ENCODE assay signal across 1 cellular context in genomic region chr20:44990957-44991356, GRCh38.
TF ChIP-seq lines count a peak whose summit lies in the region.

No MANE protein-coding gene starts in this region.

TF ChIP-seq in GM12878, 131 proteins besides CTCF, POLR2A, EP300 and RAD21:
- TF ChIP-seq NR2F1 (conservative IDR thresholded peaks at IDR 0.05): no peak
- no peak for TF ChIP-seq CREM (IDR thresholded peaks at IDR 0.05; ENCODE audit: low read depth)
- no peak for TF ChIP-seq SMAD5 (IDR thresholded peaks at IDR 0.05; ENCODE audit: low read depth)
- no peak for TF ChIP-seq ZSCAN29 (IDR thresholded peaks at IDR 0.05)
- no peak for TF ChIP-seq E2F8 (IDR thresholded peaks at IDR 0.05; ENCODE audit: low read depth, partially characterized antibody)
- TF ChIP-seq STAT1 (conservative IDR thresholded peaks at IDR 0.05): no peak
- TF ChIP-seq JUNB (IDR thresholded peaks at IDR 0.05): peak; percentile 36
